In genomic region chr14:94075008-94075407, GRCh38 we compare ENCODE assay signal across 22 cellular contexts. TPM values are rescaled to one million over a fixed set of nuclear protein-coding genes. Genes with fewer than 3 reads are reported as not detected.
DNase-seq lines count a peak whose midpoint lies in the region; ATAC-seq lines count a peak whose summit lies in the region.
"Had no signal": no experiment of that assay in that cellular context is flagged by ENCODE, and none has a peak within 500 bp of the region (broad histone marks: within the 10 kb centered on the region; RNA-seq: fewer than 3 reads in every experiment).

No MANE protein-coding gene starts in this region.

- H3K27ac Mint-ChIP-seq in stimulated activated naive CD8-positive, alpha-beta T cell treated with anti-CD3 and anti-CD28 coated beads, Interleukin-15, Interleukin-2, amounts not matched to agents 100 ng/mL and 50 ng/mL, for 24 hours: no peak overlapping the region
- no peak overlapping the region for H3K27ac Mint-ChIP-seq in T-helper 17 cell
- H3K27ac Mint-ChIP-seq in effector memory CD8-positive, alpha-beta T cell: peak overlapping the region in 1 of 2 donors; percentile 49
- H3K27ac Mint-ChIP-seq: nephron had no signal

- H3K4me1 Mint-ChIP-seq in stimulated activated naive CD8-positive, alpha-beta T cell treated with anti-CD3 and anti-CD28 coated beads, Interleukin-15, Interleukin-2, amounts not matched to agents 100 ng/mL and 50 ng/mL, for 24 hours (ENCODE audit: low read depth): peaks cover 76% of the 10 kb centered on the region
- H3K4me1 Mint-ChIP-seq in T-helper 17 cell: peaks cover 35% of the 10 kb centered on the region
- peaks cover 50 to 73% of the 10 kb centered on the region in 2 donors for H3K4me1 Mint-ChIP-seq in effector memory CD8-positive, alpha-beta T cell (ENCODE audit: low read depth in 2 of 2)

- peaks cover 32% of the 10 kb centered on the region for H3K9me3 Mint-ChIP-seq in stimulated activated naive CD8-positive, alpha-beta T cell treated with anti-CD3 and anti-CD28 coated beads, Interleukin-15, Interleukin-2, amounts not matched to agents 100 ng/mL and 50 ng/mL, for 24 hours
- H3K9me3 Mint-ChIP-seq in effector memory CD8-positive, alpha-beta T cell: peaks cover 0 to 5% of the 10 kb centered on the region in 2 donors

- no peak for ATAC-seq in stimulated activated naive CD8-positive, alpha-beta T cell treated with anti-CD3 and anti-CD28 coated beads, Interleukin-15, Interleukin-2, amounts not matched to agents 100 U/mL and 50 U/mL, for 24 hours
- no peak for ATAC-seq in T-helper 17 cell
- no peak for ATAC-seq in effector memory CD8-positive, alpha-beta T cell (replicated peaks)
- ATAC-seq: gastroesophageal sphincter, pancreas had no signal

- no peak for DNase-seq in stimulated activated naive CD8-positive, alpha-beta T cell treated with anti-CD3 and anti-CD28 coated beads, Interleukin-15, Interleukin-2, amounts not matched to agents 100 U/mL and 50 U/mL, for 24 hours
- DNase-seq in T-helper 17 cell (no peak), NCI-H1930 (lab: John Stamatoyannopoulos, UW) (no peak), midbrain (lab: John Stamatoyannopoulos, UW) (no peak), iPS-NIHi11 (ENCODE audit: low spot score) (no peak)
- DNase-seq in effector memory CD8-positive, alpha-beta T cell: no peak
- DNase-seq in stimulated activated naive CD4-positive, alpha-beta T cell (lab: John Stamatoyannopoulos, UW): no peak
- DNase-seq: activated CD4-positive, CD25-positive, alpha-beta regulatory T cell treated with anti-CD3 and anti-CD28 coated beads, Interleukin-2, amount 50 U/mL, for 72 hours; activated CD8-positive, alpha-beta memory T cell treated with anti-CD3 and anti-CD28 coated beads for 24 hours; amniotic stem cell; hippocampal formation; left ventricle myocardium inferior; NCI-H1436; NCI-H524 treated with DMSO at 0.1 percent for 48 hours; pancreas; Peyer's patch; SIG-M5; testis had no signal

- H3K9me3 ChIP-seq in T-helper 17 cell (ENCODE audit: control insufficient read depth, low read length, poor library complexity, severe bottlenecking): no peaks in the 10 kb centered on the region
- H3K9me3 ChIP-seq: pancreas, testis, vagina had no signal

- peak overlapping the region; percentile 57 for H3K4me3 Mint-ChIP-seq in stimulated activated naive CD8-positive, alpha-beta T cell treated with anti-CD3 and anti-CD28 coated beads, Interleukin-15, Interleukin-2, amounts not matched to agents 100 ng/mL and 50 ng/mL, for 24 hours
- peak overlapping the region; percentile 22 for H3K4me3 Mint-ChIP-seq in T-helper 17 cell
- peak overlapping the region; percentile 70 to 99 for H3K4me3 Mint-ChIP-seq in effector memory CD8-positive, alpha-beta T cell
- H3K4me3 Mint-ChIP-seq: nephron had no signal

- H3K36me3 Mint-ChIP-seq in stimulated activated naive CD8-positive, alpha-beta T cell treated with anti-CD3 and anti-CD28 coated beads, Interleukin-15, Interleukin-2, amounts not matched to agents 100 ng/mL and 50 ng/mL, for 24 hours (ENCODE audit: low read depth): peaks cover 89% of the 10 kb centered on the region
- peaks cover 20% of the 10 kb centered on the region for H3K36me3 Mint-ChIP-seq in T-helper 17 cell (ENCODE audit: low read depth)
- peaks cover 58% of the 10 kb centered on the region for H3K36me3 Mint-ChIP-seq in effector memory CD8-positive, alpha-beta T cell (ENCODE audit: insufficient read depth)

- H3K27me3 Mint-ChIP-seq in stimulated activated naive CD8-positive, alpha-beta T cell treated with anti-CD3 and anti-CD28 coated beads, Interleukin-15, Interleukin-2, amounts not matched to agents 100 ng/mL and 50 ng/mL, for 24 hours: no peaks in the 10 kb centered on the region
- H3K27me3 Mint-ChIP-seq in T-helper 17 cell: no peaks in the 10 kb centered on the region
- H3K27me3 Mint-ChIP-seq in effector memory CD8-positive, alpha-beta T cell: no peaks in the 10 kb centered on the region

RNA-seq across cellular contexts. Expression of gene DDX24, which starts 6.0 kb away (rescaled TPM):
- total RNA-seq in T-helper 17 cell: 100 to 1,000 TPM; 478 to 531 TPM

RNA-seq across cellular contexts. Expression of gene IFI27L1, which starts 6.1 kb away (rescaled TPM):
- 10 to 100 TPM in 1 of 2 donors, 1 to 10 TPM in 1; 9.3 to 12.1 TPM for total RNA-seq in T-helper 17 cell

RNA-seq across cellular contexts. Expression of gene IFI27, which starts 35.5 kb away (rescaled TPM):
- 1 to 10 TPM in 1 of 2 donors, under 1 TPM in 1; 0.63 to 1.0 TPM for total RNA-seq in T-helper 17 cell

RNA-seq across cellular contexts. Expression of gene OTUB2, which starts 48.9 kb away (rescaled TPM):
- under 1 TPM; 0.12 to 0.37 TPM for total RNA-seq in T-helper 17 cell

RNA-seq across cellular contexts. Expression of gene IFI27L2, which starts 54.4 kb away (rescaled TPM):
- 10 to 100 TPM; 21.5 to 25.8 TPM for total RNA-seq in T-helper 17 cell

Comparison
In these comparisons a context has a peak if more than half of its experiments do, and no peak if none do; other contexts are left out.
1. H3K4me3 Mint-ChIP-seq: peak in every context shown above with its lines; median percentile 84 in effector memory CD8-positive, alpha-beta T cell; 57 in stimulated activated naive CD8-positive, alpha-beta T cell treated with anti-CD3 and anti-CD28 coated beads, Interleukin-15, Interleukin-2, amounts not matched to agents 100 ng/mL and 50 ng/mL, for 24 hours; 22 in T-helper 17 cell.